Comparison of ENCODE assay signal across 19 cellular contexts in genomic region chr4:13938299-13938698, GRCh38.
DNase-seq lines count a peak whose midpoint lies in the region; ATAC-seq and TF ChIP-seq lines count a peak whose summit lies in the region.
"Had no signal": no experiment of that assay in that cellular context is flagged by ENCODE, and none has a peak within 500 bp of the region (broad histone marks: within the 10 kb centered on the region; RNA-seq: fewer than 3 reads in every experiment).

No MANE protein-coding gene starts in this region.

- no peaks in the 10 kb centered on the region for H3K27me3 Mint-ChIP-seq in endodermal cell (ENCODE audit: insufficient read depth)
- H3K27me3 Mint-ChIP-seq: CD8-positive, alpha-beta memory T cell had no signal

- no peaks in the 10 kb centered on the region for H3K9me2 ChIP-seq in Loucy (replicated peaks; ENCODE audit: low read depth, low read length)

- H3K4me3 Mint-ChIP-seq in endodermal cell: no peak overlapping the region
- H3K4me3 Mint-ChIP-seq: CD4-positive, CD25-positive, alpha-beta regulatory T cell; CD8-positive, alpha-beta memory T cell had no signal

- WGBS in endodermal cell (ENCODE audit: insufficient coverage in 1 of 2, insufficient read length in 1 of 2), 2 experiments: 86 to 92% methylated on average over 3 of the region's 3 CpGs

- peaks cover 7% of the 10 kb centered on the region for H3K4me1 Mint-ChIP-seq in endodermal cell
- H3K4me1 Mint-ChIP-seq: CD4-positive, CD25-positive, alpha-beta regulatory T cell; CD8-positive, alpha-beta memory T cell had no signal

- H3K9me3 Mint-ChIP-seq in endodermal cell: no peaks in the 10 kb centered on the region

- H3K4me1 ChIP-seq in Loucy (ENCODE audit: insufficient read depth, low read length, poor library complexity, severe bottlenecking) (no peaks in the 10 kb centered on the region), endodermal cell (ENCODE audit: control insufficient read depth, insufficient read depth, low read length) (no peaks in the 10 kb centered on the region)
- H3K4me1 ChIP-seq: BE2C, HAP-1 had no signal

- no peak overlapping the region for H3K9ac ChIP-seq in Loucy (ENCODE audit: low read depth, low read length, poor library complexity, severe bottlenecking)
- H3K9ac ChIP-seq in endodermal cell (ENCODE audit: extremely low read depth, low read length, poor library complexity, severe bottlenecking): no peak overlapping the region

- H3K4me3 ChIP-seq in Loucy (ENCODE audit: low read length, poor library complexity, severe bottlenecking) (no peak overlapping the region), endodermal cell (ENCODE audit: low read length) (no peak overlapping the region)
- H3K4me3 ChIP-seq: HAP-1 had no signal

- H3K9me3 ChIP-seq in Loucy (ENCODE audit: insufficient read depth, low read depth, low read length) (no peaks in the 10 kb centered on the region), endodermal cell (ENCODE audit: control insufficient read depth, low read length) (no peaks in the 10 kb centered on the region)
- H3K9me3 ChIP-seq: HAP-1 had no signal

- H3K36me3 ChIP-seq in Loucy (ENCODE audit: insufficient read depth, low read length): no peaks in the 10 kb centered on the region
- H3K36me3 ChIP-seq in endodermal cell (ENCODE audit: control insufficient read depth, insufficient read depth, low read length): no peaks in the 10 kb centered on the region
- H3K36me3 ChIP-seq: BE2C, HAP-1 had no signal

- H3K36me3 Mint-ChIP-seq in endodermal cell (ENCODE audit: low read depth): no peaks in the 10 kb centered on the region
- H3K36me3 Mint-ChIP-seq: CD4-positive, CD25-positive, alpha-beta regulatory T cell; CD8-positive, alpha-beta memory T cell had no signal

- DNase-seq in endodermal cell: no peak
- DNase-seq in left lobe of liver (ENCODE audit: low spot score): no peak
- no peak for DNase-seq in activated CD4-positive, alpha-beta T cell treated with anti-CD3 and anti-CD28 coated beads, Interleukin-2, amount 50 U/mL, for 4 hours
- DNase-seq in SHP77 (lab: John Stamatoyannopoulos, UW): no peak
- no peak for DNase-seq in NCI-H2107 treated with DMSO at 0.1 percent for 48 hours (lab: John Stamatoyannopoulos, UW; ENCODE audit: unreplicated experiment)
- DNase-seq in GM10266 (ENCODE audit: extremely low spot score): no peak
- DNase-seq: ACHN; BE2C; C1 segment of cervical spinal cord; CD4-positive, CD25-positive, alpha-beta regulatory T cell; CD8-positive, alpha-beta memory T cell; COR-L47; DMS 273 treated with DMSO at 0.1 percent for 48 hours; DMS53; DND-41; EL; GOT3 had no signal

- H2AFZ ChIP-seq in Loucy (ENCODE audit: low read length): no peak overlapping the region

- H3F3A ChIP-seq in Loucy (ENCODE audit: low read depth): no peaks in the 10 kb centered on the region

- no peak overlapping the region for H3K27ac ChIP-seq in endodermal cell (ENCODE audit: low read depth, low read length)

- no peaks in the 10 kb centered on the region for H3K79me2 ChIP-seq in Loucy (ENCODE audit: insufficient read depth, low read length)

- H3K4me2 ChIP-seq in Loucy (ENCODE audit: low read depth, low read length, poor library complexity, severe bottlenecking): no peak overlapping the region

- no peak overlapping the region for H3K27ac Mint-ChIP-seq in endodermal cell
- H3K27ac Mint-ChIP-seq: CD4-positive, CD25-positive, alpha-beta regulatory T cell; CD8-positive, alpha-beta memory T cell had no signal

- ATAC-seq in left lobe of liver: peak; percentile 29

- no peaks in the 10 kb centered on the region for H4K20me1 ChIP-seq in Loucy (ENCODE audit: insufficient read depth, low read length, poor library complexity, severe bottlenecking)

- TF ChIP-seq CTCF in Loucy (conservative IDR thresholded peaks at IDR 0.05; ENCODE audit: low read length): peak; percentile 28
- peak; percentile 62 for TF ChIP-seq CTCF in endodermal cell (conservative IDR thresholded peaks at IDR 0.05)
- no peak for TF ChIP-seq CTCF in GM10266 (IDR thresholded peaks at IDR 0.05; ENCODE audit: control insufficient read depth, insufficient read depth, low read depth, missing control alignments)

- H3K27me3 ChIP-seq in Loucy (ENCODE audit: insufficient read depth, low read length, poor library complexity, severe bottlenecking) (no peaks in the 10 kb centered on the region), endodermal cell (ENCODE audit: control insufficient read depth, insufficient read depth, low read length, poor library complexity, severe bottlenecking) (no peaks in the 10 kb centered on the region)
- H3K27me3 ChIP-seq: BE2C had no signal
